ENCODE assay signal across 1 cellular context in genomic region chr10:93376372-93377296, GRCh38.
TF ChIP-seq lines count a peak whose summit lies in the region.

No MANE protein-coding gene starts in this region.

TF ChIP-seq in GM12878, 131 proteins besides CTCF, POLR2A, EP300 and RAD21 (continued from another document):
- TF ChIP-seq ATF2 (IDR thresholded peaks at IDR 0.05; ENCODE audit: low read length) (no peak), SPI1 (IDR thresholded peaks at IDR 0.05; ENCODE audit: borderline replicate concordance, insufficient read depth, low read depth, low read length) (no peak), CHD2 (IDR thresholded peaks at IDR 0.05; ENCODE audit: borderline replicate concordance, low read depth, low read length) (no peak), ATF7 (IDR thresholded peaks at IDR 0.05; ENCODE audit: low read depth) (no peak), HDAC6 (IDR thresholded peaks at IDR 0.05; ENCODE audit: unreplicated experiment) (no peak), USF1 (IDR thresholded peaks at IDR 0.05; ENCODE audit: borderline replicate concordance, extremely low read length, insufficient read depth, low read depth, low read length) (no peak), DPF2 (IDR thresholded peaks at IDR 0.05) (no peak), PAX8 (IDR thresholded peaks at IDR 0.05) (no peak), ZNF274 (IDR thresholded peaks at IDR 0.05; ENCODE audit: insufficient read depth, insufficient read length) (no peak), MEF2B (IDR thresholded peaks at IDR 0.05; ENCODE audit: partially characterized antibody, poor library complexity, severe bottlenecking) (no peak), RAD51 (IDR thresholded peaks at IDR 0.05) (no peak), SP1 (IDR thresholded peaks at IDR 0.05; ENCODE audit: low read depth, low read length) (no peak), PAX5 (IDR thresholded peaks at IDR 0.05; ENCODE audit: borderline replicate concordance, low read depth, low read length) (no peak), FOS (IDR thresholded peaks at IDR 0.05; ENCODE audit: borderline replicate concordance, extremely low read depth, insufficient read length) (no peak), GABPA (IDR thresholded peaks at IDR 0.05; ENCODE audit: low read depth) (no peak), ZNF24 (IDR thresholded peaks at IDR 0.05) (peak; percentile 29; the same call in 1 of the 2 replicates), CEBPB (IDR thresholded peaks at IDR 0.05; ENCODE audit: borderline replicate concordance in 1 of 2, low read depth in 2 of 2, low read length in 2 of 2) (no peak), BMI1 (IDR thresholded peaks at IDR 0.05; ENCODE audit: borderline replicate concordance) (no peak), WRNIP1 (IDR thresholded peaks at IDR 0.05; ENCODE audit: borderline replicate concordance, low read depth, low read length) (no peak), ZNF207 (IDR thresholded peaks at IDR 0.05; ENCODE audit: borderline replicate concordance) (no peak)
TF ChIP-seq in GM12878: peak in this region for 8.
